ENCODE assay signal across 1 cellular context in genomic region chr16:1019234-1019933, GRCh38.
TF ChIP-seq lines count a peak whose summit lies in the region.

No MANE protein-coding gene starts in this region.

TF ChIP-seq in HepG2, 621 proteins besides CTCF, POLR2A, EP300 and RAD21:
- TF ChIP-seq CHD2 (IDR thresholded peaks at IDR 0.05; ENCODE audit: low read depth, low read length) (no peak), ZNF550 (CRISPR knock-in tag; IDR thresholded peaks at IDR 0.05; ENCODE audit: borderline replicate concordance) (no peak), MZF1 (CRISPR knock-in tag; IDR thresholded peaks at IDR 0.05; ENCODE audit: borderline replicate concordance) (no peak), ZNF253 (CRISPR knock-in tag; IDR thresholded peaks at IDR 0.05; ENCODE audit: borderline replicate concordance) (no peak), TBP (CRISPR knock-in tag; IDR thresholded peaks at IDR 0.05) (no peak), RNF219 (CRISPR knock-in tag; IDR thresholded peaks at IDR 0.05) (no peak), SALL2 (CRISPR knock-in tag; IDR thresholded peaks at IDR 0.05) (no peak), AKAP8 (CRISPR knock-in tag; IDR thresholded peaks at IDR 0.05) (no peak), HIVEP1 (CRISPR knock-in tag; IDR thresholded peaks at IDR 0.05) (no peak), ELK4 (CRISPR knock-in tag; IDR thresholded peaks at IDR 0.05; ENCODE audit: borderline replicate concordance) (no peak), ARID4A (CRISPR knock-in tag; IDR thresholded peaks at IDR 0.05; ENCODE audit: borderline replicate concordance) (no peak), ZNF10 (CRISPR knock-in tag; IDR thresholded peaks at IDR 0.05; ENCODE audit: borderline replicate concordance, low read depth) (no peak), KLF6 (CRISPR knock-in tag; IDR thresholded peaks at IDR 0.05) (no peak)
